Comparison of ENCODE assay signal across 27 cellular contexts in genomic region chr1:189033171-189033570, GRCh38.
"Had no signal": no experiment of that assay in that cellular context is flagged by ENCODE, and none has a peak within 500 bp of the region (broad histone marks: within the 10 kb centered on the region; RNA-seq: fewer than 3 reads in every experiment).

No MANE protein-coding gene starts in this region.

- ATAC-seq: activated CD4-positive, alpha-beta T cell treated with anti-CD3 and anti-CD28 coated beads for 36 hours; activated CD8-positive, alpha-beta memory T cell treated with anti-CD3 and anti-CD28 coated beads, Interleukin-2, amount 10 ng/mL, durations not matched to agents 7 days and 5 days; activated CD8-positive, alpha-beta T cell treated with anti-CD3 and anti-CD28 coated beads, Interleukin-2, amount 10 ng/mL, durations not matched to agents 7 days and 5 days; activated naive CD8-positive, alpha-beta T cell treated with anti-CD3 and anti-CD28 coated beads, Interleukin-2, amount 50 U/mL, for 24 hours; esophagus mucosa had no signal

- H3K4me3 ChIP-seq: adrenal gland, ascending aorta, breast epithelium, cardiac muscle cell, colonic mucosa had no signal

- DNase-seq: activated CD4-positive, alpha-beta memory T cell treated with anti-CD3 and anti-CD28 coated beads for 36 hours; activated CD4-positive, alpha-beta T cell treated with anti-CD3 and anti-CD28 coated beads for 36 hours; activated CD4-positive, alpha-beta T cell treated with anti-CD3 and anti-CD28 coated beads, Interleukin-2, amount 10 ng/mL, durations not matched to agents 24 days and 14 days; activated CD4-positive, CD25-positive, alpha-beta regulatory T cell; activated CD4-positive, CD25-positive, alpha-beta regulatory T cell treated with anti-CD3 and anti-CD28 coated beads, Interleukin-2, amount 50 U/mL, for 72 hours; activated CD8-positive, alpha-beta memory T cell treated with anti-CD3 and anti-CD28 coated beads, Interleukin-2, amount 10 ng/mL, durations not matched to agents 7 days and 5 days; activated CD8-positive, alpha-beta memory T cell treated with anti-CD3 and anti-CD28 coated beads, Interleukin-2, amount 50 U/mL, for 4 hours; activated CD8-positive, alpha-beta T cell treated with anti-CD3 and anti-CD28 coated beads, Interleukin-2, amount 10 ng/mL, durations not matched to agents 7 days and 5 days; activated effector memory CD4-positive, alpha-beta T cell treated with anti-CD3 and anti-CD28 coated beads, Interleukin-2, amount 50 U/mL, for 16 hours; activated naive CD4-positive, alpha-beta T cell treated with anti-CD3 and anti-CD28 coated beads for 36 hours; activated naive CD8-positive, alpha-beta T cell treated with anti-CD3 and anti-CD28 coated beads for 36 hours; activated naive CD8-positive, alpha-beta T cell treated with anti-CD3 and anti-CD28 coated beads, Interleukin-2, amount 50 U/mL, for 24 hours; activated T-cell treated with anti-CD3 and anti-CD28 coated beads, Interleukin-2, amount 50 U/mL, for 1 hour; activated T-cell treated with anti-CD3 and anti-CD28 coated beads, Interleukin-2, amount 50 U/mL, for 48 hours; adrenal gland; amygdala; central memory CD4-positive, alpha-beta T cell; cerebellar nuclear complex; colonic mucosa; effector CD8-positive, alpha-beta T cell; foreskin fibroblast; head of caudate nucleus; T-helper 2 cell had no signal

- H3K9me3 ChIP-seq: adrenal gland, ascending aorta, breast epithelium, colonic mucosa had no signal

- H3K4me1 ChIP-seq: adrenal gland, ascending aorta, breast epithelium, colonic mucosa had no signal

- H3K27ac ChIP-seq: adrenal gland, ascending aorta, breast epithelium, cardiac muscle cell, colonic mucosa had no signal

- H3K36me3 ChIP-seq: adrenal gland, ascending aorta, breast epithelium, cardiac muscle cell, colonic mucosa had no signal

- H3K27me3 ChIP-seq: adrenal gland, ascending aorta, breast epithelium, cardiac muscle cell, colonic mucosa had no signal
